Comparison of ENCODE assay signal across 18 cellular contexts in the genomic region with DNA sequence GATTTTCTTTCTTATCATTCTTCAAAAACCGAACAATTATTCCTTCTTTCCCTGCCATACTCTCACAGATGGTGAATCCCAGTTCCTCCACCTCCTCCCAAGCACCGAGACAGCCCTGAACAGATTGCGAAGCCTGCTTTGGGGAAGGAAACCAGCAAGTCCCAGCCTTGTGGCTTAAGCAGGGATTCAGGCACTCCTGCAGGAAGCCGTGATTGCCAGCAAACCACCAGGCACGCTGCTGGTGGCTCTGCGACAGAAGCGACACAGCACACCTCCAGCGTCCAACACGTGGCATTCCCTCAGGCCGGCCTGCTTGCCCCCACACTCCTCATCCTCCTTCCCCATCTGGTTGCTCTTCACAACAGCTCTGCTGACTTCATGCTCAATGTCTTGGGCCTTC.
"Had no signal": no experiment of that assay in that cellular context is flagged by ENCODE, and none has a peak within 500 bp of the region (broad histone marks: within the 10 kb centered on the region; RNA-seq: fewer than 3 reads in every experiment).

No MANE protein-coding gene starts in this region.

- H3K27me3 ChIP-seq: body of pancreas, thyroid gland had no signal

- DNase-seq: activated CD4-positive, alpha-beta T cell treated with anti-CD3 and anti-CD28 coated beads, Interleukin-2, amount 10 ng/mL, durations not matched to agents 7 days and 5 days; activated CD8-positive, alpha-beta T cell treated with anti-CD3 and anti-CD28 coated beads, Interleukin-2, amount 10 ng/mL, durations not matched to agents 7 days and 5 days; activated naive CD4-positive, alpha-beta T cell treated with Interleukin-2 at 50 U/mL for 16 hours; activated T-cell treated with anti-CD3 and anti-CD28 coated beads, Interleukin-2, amount 50 U/mL, for 24 hours; body of pancreas; central memory CD4-positive, alpha-beta T cell; head of caudate nucleus; kidney; stimulated activated CD4-positive, alpha-beta T cell treated with anti-CD3 and anti-CD28 coated beads, Interleukin-2, amount 100 ng/mL, for 24 hours; stimulated activated naive CD4-positive, alpha-beta T cell treated with Interleukin-2 at 50 U/mL for 16 hours; thyroid gland had no signal

- ATAC-seq: activated CD8-positive, alpha-beta T cell treated with anti-CD3 and anti-CD28 coated beads, Interleukin-2, amount 10 ng/mL, durations not matched to agents 7 days and 5 days; body of pancreas; left lobe of liver had no signal

- H3K4me1 ChIP-seq: body of pancreas, thyroid gland had no signal

- H3K36me3 ChIP-seq: thyroid gland had no signal

- H3K36me3 Mint-ChIP-seq: natural killer cell treated with Interleukin-12 subunit alpha and Interleukin-12 subunit beta and Interleukin-15 and Interleukin-18, amount 100 ng/mL, for 72 hours had no signal

- H3K27ac Mint-ChIP-seq: activated CD4-positive, alpha-beta T cell treated with anti-CD3 and anti-CD28 coated beads, Interleukin-2, amount 10 ng/mL, durations not matched to agents 7 days and 5 days; activated CD8-positive, alpha-beta T cell treated with anti-CD3 and anti-CD28 coated beads, Interleukin-2, amount 10 ng/mL, durations not matched to agents 7 days and 5 days; activated T-cell treated with anti-CD3 and anti-CD28 coated beads, Interleukin-2, amount 50 U/mL, for 24 hours; activated T-helper 2 cell treated with anti-CD3 and anti-CD28 coated beads, Interferon-gamma antibody, Interleukin-2, Interleukin-4, amounts not matched to agents 10 μg/mL and 5 μg/mL and 100 μg/mL, durations not matched to agents 14 hours and 24 hours and 36 hours; natural killer cell treated with Interleukin-12 subunit alpha and Interleukin-12 subunit beta and Interleukin-15 and Interleukin-18, amount 100 ng/mL, for 72 hours had no signal

- H3K4me3 Mint-ChIP-seq: activated CD4-positive, alpha-beta T cell treated with anti-CD3 and anti-CD28 coated beads, Interleukin-2, amount 10 ng/mL, durations not matched to agents 7 days and 5 days; activated CD8-positive, alpha-beta T cell treated with anti-CD3 and anti-CD28 coated beads, Interleukin-2, amount 10 ng/mL, durations not matched to agents 7 days and 5 days; activated T-cell treated with anti-CD3 and anti-CD28 coated beads, Interleukin-2, amount 50 U/mL, for 24 hours; natural killer cell treated with Interleukin-12 subunit alpha and Interleukin-12 subunit beta and Interleukin-15 and Interleukin-18, amount 100 ng/mL, for 72 hours had no signal

- H3K27ac ChIP-seq: body of pancreas, coronary artery, thyroid gland had no signal

- H3K9me3 ChIP-seq: body of pancreas, thyroid gland had no signal

- H3K4me1 Mint-ChIP-seq: activated CD4-positive, alpha-beta T cell treated with anti-CD3 and anti-CD28 coated beads, Interleukin-2, amount 10 ng/mL, durations not matched to agents 7 days and 5 days had no signal

- FAIRE-seq: frontal cortex, kidney, TTC549 had no signal

- H3K4me3 ChIP-seq: body of pancreas, coronary artery, lung, thyroid gland had no signal

- H3K9me3 Mint-ChIP-seq: activated CD4-positive, alpha-beta T cell treated with anti-CD3 and anti-CD28 coated beads, Interleukin-2, amount 10 ng/mL, durations not matched to agents 7 days and 5 days; activated T-cell treated with anti-CD3 and anti-CD28 coated beads, Interleukin-2, amount 50 U/mL, for 24 hours; activated T-helper 2 cell treated with anti-CD3 and anti-CD28 coated beads, Interferon-gamma antibody, Interleukin-2, Interleukin-4, amounts not matched to agents 10 μg/mL and 5 μg/mL and 100 μg/mL, durations not matched to agents 14 hours and 24 hours and 36 hours; natural killer cell treated with Interleukin-12 subunit alpha and Interleukin-12 subunit beta and Interleukin-15 and Interleukin-18, amount 100 ng/mL, for 72 hours had no signal
